ENCODE assay signal across 8 cellular contexts in genomic region chr5:180070726-180071417, GRCh38. TPM values are rescaled to one million over a fixed set of nuclear protein-coding genes. Genes with fewer than 3 reads are reported as not detected.
DNase-seq lines count a peak whose midpoint lies in the region; ATAC-seq and TF ChIP-seq lines count a peak whose summit lies in the region.

No MANE protein-coding gene starts in this region.

- peak overlapping the region; percentile 91 to 96 for H3K4me3 Mint-ChIP-seq in H9
- H3K4me3 Mint-ChIP-seq in brain, result peak overlapping the region; percentile 94 to 99 (median 96)

- H4K5ac ChIP-seq in H9 (ENCODE audit: insufficient read length, low read depth, low read length), result no peak overlapping the region

- no peaks in the 10 kb centered on the region for H3F3A ChIP-seq in PC-3 (ENCODE audit: low read length, unreplicated experiment)

- peaks cover 5% of the 10 kb centered on the region for H3K79me1 ChIP-seq in H9 (ENCODE audit: insufficient read depth, low read depth, low read length, poor library complexity, severe bottlenecking)

- peak overlapping the region; percentile 77; the same call in 1 of the 2 replicates for H3K14ac ChIP-seq in H9 (ENCODE audit: insufficient read depth, low read length)

- H3K27ac Mint-ChIP-seq in H9, result peak overlapping the region in 2 of 3 experiments; percentile 79 to 92; a peak in 4 of 7 replicates
- H3K27ac Mint-ChIP-seq in brain, result peak overlapping the region; percentile 97 to 100 (median 97)

- no peak overlapping the region for H4K8ac ChIP-seq in H9 (replicated peaks; ENCODE audit: insufficient read length, low read depth, low read length)

- H3K27me3 ChIP-seq in H9 (ENCODE audit: insufficient read depth, low read length) (peaks cover 3% of the 10 kb centered on the region; the same call in 1 of the 2 replicates), PC-3 (ENCODE audit: low read length) (no peaks in the 10 kb centered on the region), iPS DF 6.9 (ENCODE audit: control insufficient read depth, insufficient read depth, low read length) (0 out of 2 replicates have a peak, but pooled peaks cover 1% of the 10 kb centered on the region), rectal smooth muscle tissue (ENCODE audit: control insufficient read depth, insufficient read depth, low read length) (no peaks in the 10 kb centered on the region)

- H3K36me3 ChIP-seq in PC-3 (ENCODE audit: low read depth, low read length) (no peaks in the 10 kb centered on the region), iPS DF 6.9 (ENCODE audit: control insufficient read depth, insufficient read depth, low read length) (no peaks in the 10 kb centered on the region), rectal smooth muscle tissue (ENCODE audit: control insufficient read depth, insufficient read depth, low read length) (no peaks in the 10 kb centered on the region)

- no peak overlapping the region for H4K91ac ChIP-seq in H9 (ENCODE audit: insufficient read length, low read depth, low read length)

- peak overlapping the region; percentile 28 for H3K18ac ChIP-seq in H9 (ENCODE audit: insufficient read length, low read depth, low read length)

- peaks cover 8% of the 10 kb centered on the region; the same call in 1 of the 2 replicates for H3K4me1 ChIP-seq in H9 (ENCODE audit: insufficient read depth, low read length)
- H3K4me1 ChIP-seq in PC-3 (ENCODE audit: insufficient read depth, low read length), result peaks cover 30% of the 10 kb centered on the region
- H3K4me1 ChIP-seq in iPS DF 6.9 (ENCODE audit: control insufficient read depth, insufficient read depth, low read length), result peaks cover 5% of the 10 kb centered on the region; the same call in 1 of the 2 replicates
- no peaks in the 10 kb centered on the region for H3K4me1 ChIP-seq in rectal smooth muscle tissue (ENCODE audit: control insufficient read depth, insufficient read depth, low read length)

- H3K4me2 ChIP-seq in H9 (ENCODE audit: insufficient read depth, insufficient read length, low read length) (peak overlapping the region; percentile 77), PC-3 (ENCODE audit: low read length) (peak overlapping the region; percentile 95)

- H3K9ac ChIP-seq in H9 (ENCODE audit: extremely low read depth, insufficient read length, low read length), result peak overlapping the region; percentile 52
- H3K9ac ChIP-seq in PC-3 (ENCODE audit: low read length), result peak overlapping the region; percentile 72
- peak overlapping the region; percentile 64 for H3K9ac ChIP-seq in rectal smooth muscle tissue (ENCODE audit: low read length)

- H2BK15ac ChIP-seq in H9 (ENCODE audit: low read depth, low read length), result no peak overlapping the region

- intact Hi-C loops in PC-3 (cut with micrococcal nuclease), result loop anchor here (5.0 kb wide), 1 partner anchor 84 kb away; no protein-coding TSS in a partner anchor

- no peak overlapping the region for H2BK5ac ChIP-seq in H9 (ENCODE audit: insufficient read length, low read length)

- no peak for TF ChIP-seq CTCF in C4-2B (conservative IDR thresholded peaks at IDR 0.05)
- no peak for TF ChIP-seq CTCF in H9 (conservative IDR thresholded peaks at IDR 0.05)
- no peak for TF ChIP-seq CTCF in PC-3 (conservative IDR thresholded peaks at IDR 0.05; ENCODE audit: low read depth, low read length)
- no peak for TF ChIP-seq CTCF in brain (conservative IDR thresholded peaks at IDR 0.05)

- peaks cover 15% of the 10 kb centered on the region in 2 experiments for H3K9me3 Mint-ChIP-seq in H9
- peaks cover 5 to 20% (median 14%) of the 10 kb centered on the region in 5 experiments for H3K9me3 Mint-ChIP-seq in brain

- peak overlapping the region; percentile 77 for H3K4me3 ChIP-seq in PC-3 (ENCODE audit: low read length)
- H3K4me3 ChIP-seq in iPS DF 6.9 (ENCODE audit: low read length), result peak overlapping the region; percentile 81
- peak overlapping the region; percentile 80 for H3K4me3 ChIP-seq in rectal smooth muscle tissue (ENCODE audit: low read length)

- no peak overlapping the region for H2BK120ac ChIP-seq in H9 (ENCODE audit: low read depth, low read length, poor library complexity, severe bottlenecking)

- peak overlapping the region; percentile 95 for H3K27ac ChIP-seq in C4-2B
- H3K27ac ChIP-seq in H9 (ENCODE audit: insufficient read length, low read depth, low read length), result no peak overlapping the region
- no peak overlapping the region for H3K27ac ChIP-seq in PC-3 (ENCODE audit: low read length)
- no peak overlapping the region for H3K27ac ChIP-seq in iPS DF 6.9 (ENCODE audit: low read length)
- peak overlapping the region; percentile 77 for H3K27ac ChIP-seq in rectal smooth muscle tissue (ENCODE audit: low read depth, low read length)

- TSS peak; percentile 44 for BruUV-seq in PC-3 (replicated peaks; lab: Mats Ljungman, UMichigan)

- H2BK12ac ChIP-seq in H9 (ENCODE audit: insufficient read length, low read depth, low read length), result no peak overlapping the region

- H2AK5ac ChIP-seq in H9 (ENCODE audit: insufficient read length, low read length), result no peak overlapping the region

- POLR2A ChIA-PET in PC-3 (lab: Charles Lee; ENCODE audit: unreplicated experiment), result interaction anchor here (0.6 kb wide), 3 partner anchors 9 to 424 kb away, joined by 3 to 5 read pairs (median 4); no protein-coding TSS in a partner anchor

- H3K9me2 ChIP-seq in PC-3 (replicated peaks; ENCODE audit: low read length), result no peaks in the 10 kb centered on the region

- no peak overlapping the region; the same call in 1 of the 2 replicates for H3K4ac ChIP-seq in H9 (ENCODE audit: low read depth, low read length)

- H3K4me1 Mint-ChIP-seq in H9, result peaks cover 40 to 42% of the 10 kb centered on the region in 2 experiments
- H3K4me1 Mint-ChIP-seq in brain, result peaks cover 57% of the 10 kb centered on the region

- H3K23ac ChIP-seq in H9 (ENCODE audit: insufficient read length, low read depth, low read length), result no peak overlapping the region

- H3K36me3 Mint-ChIP-seq in H9 (ENCODE audit: insufficient read depth in 1 of 3, low read depth in 3 of 3) (peaks cover 10 to 22% (median 12%) of the 10 kb centered on the region in 3 experiments), brain (peaks cover 19% of the 10 kb centered on the region)

- ATAC-seq in PC-3, result peak; percentile 37
- no peak for ATAC-seq in GM21360 (IDR thresholded peaks at IDR 0.05; ENCODE audit: unreplicated experiment)
- ATAC-seq in HG03565 (IDR thresholded peaks at IDR 0.05; ENCODE audit: unreplicated experiment), result no peak

- H3K79me2 ChIP-seq in H9 (ENCODE audit: insufficient read depth, low read length), result peaks cover 28% of the 10 kb centered on the region; the same call in 1 of the 2 replicates
- peaks cover 50% of the 10 kb centered on the region for H3K79me2 ChIP-seq in PC-3 (ENCODE audit: low read length)

- DNase-seq in H9 (no peak), PC-3 (peak; percentile 37), iPS DF 6.9 (ENCODE audit: low read depth, low spot score) (no peak)

- no peaks in the 10 kb centered on the region for H4K20me1 ChIP-seq in H9 (ENCODE audit: control insufficient read depth, insufficient read depth, insufficient read length)
- 0 out of 2 replicates have a peak, but pooled peaks cover 14% of the 10 kb centered on the region for H4K20me1 ChIP-seq in PC-3 (ENCODE audit: low read length)

- no peak overlapping the region for H2BK20ac ChIP-seq in H9 (ENCODE audit: low read depth, low read length, poor library complexity, severe bottlenecking)

- H3K56ac ChIP-seq in H9 (ENCODE audit: insufficient read length, low read depth, low read length), result no peak overlapping the region

- WGBS in H9 (ENCODE audit: extremely low coverage, insufficient read length, low lambda C conversion rate), result no CpG with 5 or more reads among the region's 33 CpGs
- WGBS in iPS DF 6.9 (ENCODE audit: insufficient coverage, insufficient read length), result no CpG with 5 or more reads among the region's 33 CpGs

- no peak overlapping the region for H3T11ph ChIP-seq in H9 (ENCODE audit: low read length)

- H2AFZ ChIP-seq in H9 (ENCODE audit: low read length) (no peak overlapping the region), PC-3 (ENCODE audit: low read length) (peak overlapping the region; percentile 61)

- H3K9me3 ChIP-seq in H9 (ENCODE audit: control insufficient read depth, low read depth, low read length), result peaks cover 5% of the 10 kb centered on the region
- no peaks in the 10 kb centered on the region for H3K9me3 ChIP-seq in PC-3 (ENCODE audit: low read length)
- no peaks in the 10 kb centered on the region for H3K9me3 ChIP-seq in iPS DF 6.9 (ENCODE audit: control insufficient read depth, insufficient read depth, low read length)

- H3K27me3 Mint-ChIP-seq in H9 (ENCODE audit: low read depth) (peaks cover 25% of the 10 kb centered on the region), brain (peaks cover 17% of the 10 kb centered on the region)

- CTCF ChIA-PET in PC-3 (lab: Charles Lee), result no interaction called here

- H3K23me2 ChIP-seq in H9 (ENCODE audit: insufficient read length, low read depth, low read length, poor library complexity, severe bottlenecking), result peaks cover 17% of the 10 kb centered on the region

RNA-seq across cellular contexts. Expression of gene RNF130, which starts 0.7 kb away (rescaled TPM):
- 76.4 and 80.0 TPM in 2 replicates for total RNA-seq in H9 (2021)
- 31.2 and 35.4 TPM in 2 replicates for total RNA-seq in PC-3 (2014; rRNA removed)
- 96.7 TPM for polyA plus RNA-seq in brain (ENCODE audit: insufficient read depth, low read depth, low replicate concordance)

Comparison
In these comparisons a context has a peak if more than half of its experiments do, and no peak if none do; other contexts are left out.
1. H3K27ac ChIP-seq: peak in C4-2B (single experiment) and rectal smooth muscle tissue (single experiment); none in H9 (single experiment), PC-3 (single experiment) and iPS DF 6.9 (single experiment).
2. Peak in every context shown above with its lines, with median percentiles within 50 percentile points of each other: H3K9ac ChIP-seq and H3K4me3 ChIP-seq.